Comparison of ENCODE assay signal across 8 cellular contexts in genomic region chr19:51440846-51441409, GRCh38. TPM values are rescaled to one million over a fixed set of nuclear protein-coding genes. Genes with fewer than 3 reads are reported as not detected.
DNase-seq lines count a peak whose midpoint lies in the region; ATAC-seq and TF ChIP-seq lines count a peak whose summit lies in the region.

No MANE protein-coding gene starts in this region.

- H3K27ac ChIP-seq in left lung (peak overlapping the region in 1 of 2 donors; percentile 80), thyroid gland (no peak overlapping the region)

- in situ Hi-C loops in GM13976 (cut with MboI; ENCODE audit: low sequenced_read_pairs, unreplicated experiment): no loop called here

- peaks cover 39% of the 10 kb centered on the region for H3K27me3 Mint-ChIP-seq in activated CD8-positive, alpha-beta T cell treated with anti-CD3 and anti-CD28 coated beads, Interleukin-2, amount 10 ng/mL, durations not matched to agents 7 days and 5 days (ENCODE audit: low read depth)
- H3K27me3 Mint-ChIP-seq in stimulated activated memory B cell treated with anti-CD40 and anti-IgM and Interleukin-4, amounts not matched to agents 10 μg/mL and 1 μg/mL and 100 μg/mL, for 72 hours: peaks cover 8% of the 10 kb centered on the region

- WGBS in thyroid gland, 2 donors: 40 to 45% methylated on average over 11 of the region's 11 CpGs

- POLR2A ChIA-PET in activated CD8-positive, alpha-beta T cell treated with anti-CD3 and anti-CD28 coated beads, Interleukin-2, amount 10 ng/mL, durations not matched to agents 7 days and 5 days (lab: Charles Lee): interaction anchor here (0.5 to 1.0 kb wide), 4 partner anchors 45 to 97 kb away, joined by 3 to 4 read pairs (median 3); no protein-coding TSS in a partner anchor

- TF ChIP-seq POLR2A in thyroid gland (IDR thresholded peaks at IDR 0.05): no peak

- H3K27me3 ChIP-seq in left lung (peaks cover 0 to 66% of the 10 kb centered on the region in 2 donors), thyroid gland (no peaks in the 10 kb centered on the region)

- ATAC-seq in activated CD8-positive, alpha-beta T cell treated with anti-CD3 and anti-CD28 coated beads, Interleukin-2, amount 10 ng/mL, durations not matched to agents 7 days and 5 days: peak; percentile 16
- ATAC-seq in left lung: peak; percentile 42
- peak; percentile 57 for ATAC-seq in stimulated activated memory B cell treated with anti-CD40 and anti-IgM and Interleukin-4, amounts not matched to agents 10 μg/mL and 1 μg/mL and 100 μg/mL, for 72 hours

- CTCF ChIA-PET in activated CD8-positive, alpha-beta T cell treated with anti-CD3 and anti-CD28 coated beads, Interleukin-2, amount 10 ng/mL, durations not matched to agents 7 days and 5 days (lab: Charles Lee): interaction anchor here (0.8 to 8.3 kb wide), 12 partner anchors 17 to 216 kb away, joined by 3 to 74 read pairs (median 7); partner anchors contain the start of genes NKG7, SIGLEC10 and VSIG10L

- H3K9me3 ChIP-seq in left lung (no peaks in the 10 kb centered on the region), thyroid gland (no peaks in the 10 kb centered on the region)

- no peak for TF ChIP-seq CTCF in left lung (IDR thresholded peaks at IDR 0.05)
- no peak for TF ChIP-seq CTCF in GM13976 (IDR thresholded peaks at IDR 0.05; ENCODE audit: borderline replicate concordance, control extremely low read depth, extremely low read depth, insufficient read depth, missing control alignments)
- TF ChIP-seq CTCF in thyroid gland (IDR thresholded peaks at IDR 0.05): no peak

- peak overlapping the region; percentile 74 for H3K27ac Mint-ChIP-seq in activated CD8-positive, alpha-beta T cell treated with anti-CD3 and anti-CD28 coated beads, Interleukin-2, amount 10 ng/mL, durations not matched to agents 7 days and 5 days
- H3K27ac Mint-ChIP-seq in stimulated activated memory B cell treated with anti-CD40 and anti-IgM and Interleukin-4, amounts not matched to agents 10 μg/mL and 1 μg/mL and 100 μg/mL, for 72 hours: peak overlapping the region; percentile 93

- peaks cover 46% of the 10 kb centered on the region for H3K4me1 Mint-ChIP-seq in activated CD8-positive, alpha-beta T cell treated with anti-CD3 and anti-CD28 coated beads, Interleukin-2, amount 10 ng/mL, durations not matched to agents 7 days and 5 days (ENCODE audit: low read depth)
- H3K4me1 Mint-ChIP-seq in stimulated activated memory B cell treated with anti-CD40 and anti-IgM and Interleukin-4, amounts not matched to agents 10 μg/mL and 1 μg/mL and 100 μg/mL, for 72 hours: peaks cover 45% of the 10 kb centered on the region

- H3K4me3 ChIP-seq in left lung (peak overlapping the region in 1 of 2 donors; percentile 28), thyroid gland (replicated peaks in 1 of 3) (no peak overlapping the region)

- H3K4me3 Mint-ChIP-seq in activated CD8-positive, alpha-beta T cell treated with anti-CD3 and anti-CD28 coated beads, Interleukin-2, amount 10 ng/mL, durations not matched to agents 7 days and 5 days: peak overlapping the region; percentile 71
- H3K4me3 Mint-ChIP-seq in stimulated activated memory B cell treated with anti-CD40 and anti-IgM and Interleukin-4, amounts not matched to agents 10 μg/mL and 1 μg/mL and 100 μg/mL, for 72 hours: peak overlapping the region; percentile 77

- intact Hi-C loops in left lung (cut with DNase I): no loop called here
- intact Hi-C loops in thyroid gland (cut with DNase I): no loop called here

- DNase-seq in HK-2 (ENCODE audit: unreplicated experiment) (peak; percentile 21), left lung (peak in 1 of 2 donors; percentile 58), GM13976 (ENCODE audit: low spot score) (no peak), SW 1271 (lab: John Stamatoyannopoulos, UW) (no peak), thyroid gland (no peak), AG08396 (ENCODE audit: low spot score) (no peak)
- peak; percentile 38 for DNase-seq in activated CD8-positive, alpha-beta T cell treated with anti-CD3 and anti-CD28 coated beads, Interleukin-2, amount 10 ng/mL, durations not matched to agents 7 days and 5 days

- no peaks in the 10 kb centered on the region for H3K9me3 Mint-ChIP-seq in activated CD8-positive, alpha-beta T cell treated with anti-CD3 and anti-CD28 coated beads, Interleukin-2, amount 10 ng/mL, durations not matched to agents 7 days and 5 days (ENCODE audit: insufficient read depth)
- H3K9me3 Mint-ChIP-seq in stimulated activated memory B cell treated with anti-CD40 and anti-IgM and Interleukin-4, amounts not matched to agents 10 μg/mL and 1 μg/mL and 100 μg/mL, for 72 hours: no peaks in the 10 kb centered on the region

- no peaks in the 10 kb centered on the region for H3K36me3 Mint-ChIP-seq in activated CD8-positive, alpha-beta T cell treated with anti-CD3 and anti-CD28 coated beads, Interleukin-2, amount 10 ng/mL, durations not matched to agents 7 days and 5 days (ENCODE audit: low read depth)
- no peaks in the 10 kb centered on the region for H3K36me3 Mint-ChIP-seq in stimulated activated memory B cell treated with anti-CD40 and anti-IgM and Interleukin-4, amounts not matched to agents 10 μg/mL and 1 μg/mL and 100 μg/mL, for 72 hours

- H3K4me1 ChIP-seq in left lung: peaks cover 0 to 35% of the 10 kb centered on the region in 2 donors
- H3K4me1 ChIP-seq in thyroid gland: no peaks in the 10 kb centered on the region

- no peaks in the 10 kb centered on the region for H3K36me3 ChIP-seq in left lung
- no peaks in the 10 kb centered on the region for H3K36me3 ChIP-seq in thyroid gland

RNA-seq across cellular contexts. Expression of gene SIGLEC8, which starts 17.3 kb away (rescaled TPM):
- total RNA-seq in activated CD8-positive, alpha-beta T cell treated with anti-CD3 and anti-CD28 coated beads, Interleukin-2, amount 10 ng/mL, durations not matched to agents 7 days and 5 days: not detected
- total RNA-seq in left lung (under 1 TPM; 0.87 to 0.99 TPM), thyroid gland (under 1 TPM in 2 of 4 donors, not detected in 2; 0.45 to 0.49 TPM)

RNA-seq across cellular contexts. Expression of gene SIGLEC10, which starts 23.5 kb away (rescaled TPM):
- total RNA-seq in activated CD8-positive, alpha-beta T cell treated with anti-CD3 and anti-CD28 coated beads, Interleukin-2, amount 10 ng/mL, durations not matched to agents 7 days and 5 days: under 1 TPM; 0.83 to 0.92 TPM
- total RNA-seq in left lung: 100 to 1,000 TPM in 1 of 2 donors, 1 to 10 TPM in 1; 5.2 to 119 TPM
- total RNA-seq in thyroid gland: 1 to 10 TPM; 1.3 to 5.3 (median 2.9) TPM

RNA-seq across cellular contexts. Expression of gene CEACAM18, which starts 37.4 kb away (rescaled TPM):
- not detected for total RNA-seq in activated CD8-positive, alpha-beta T cell treated with anti-CD3 and anti-CD28 coated beads, Interleukin-2, amount 10 ng/mL, durations not matched to agents 7 days and 5 days
- total RNA-seq in left lung (not detected), thyroid gland (not detected)

RNA-seq across cellular contexts. Expression of gene C19orf84, which starts 50.5 kb away (rescaled TPM):
- not detected for total RNA-seq in activated CD8-positive, alpha-beta T cell treated with anti-CD3 and anti-CD28 coated beads, Interleukin-2, amount 10 ng/mL, durations not matched to agents 7 days and 5 days
- total RNA-seq in left lung: under 1 TPM in 1 of 2 donors, not detected in 1; 0.29 TPM
- under 1 TPM in 1 of 4 donors, not detected in 3; 0.40 TPM for total RNA-seq in thyroid gland

RNA-seq across cellular contexts. Expression of gene LIM2, which starts 53.2 kb away (rescaled TPM):
- total RNA-seq in activated CD8-positive, alpha-beta T cell treated with anti-CD3 and anti-CD28 coated beads, Interleukin-2, amount 10 ng/mL, durations not matched to agents 7 days and 5 days: not detected
- not detected for total RNA-seq in left lung
- total RNA-seq in thyroid gland: not detected

Comparison
In these comparisons a context has a peak if more than half of its experiments do, and no peak if none do; other contexts are left out.
1. DNase-seq: peak in HK-2 (single experiment) and activated CD8-positive, alpha-beta T cell treated with anti-CD3 and anti-CD28 coated beads, Interleukin-2, amount 10 ng/mL, durations not matched to agents 7 days and 5 days (single experiment); none in GM13976 (single experiment), SW 1271 (0 of 2), thyroid gland (0 of 2) and AG08396 (single experiment).
2. Peak in every context shown above with its lines, with median percentiles within 50 percentile points of each other: ATAC-seq.